In genomic region chr6:108946695-108947094, GRCh38 we compare ENCODE assay signal across 10 cellular contexts.
DNase-seq lines count a peak whose midpoint lies in the region; ATAC-seq and TF ChIP-seq lines count a peak whose summit lies in the region.
"Had no signal": no experiment of that assay in that cellular context is flagged by ENCODE, and none has a peak within 500 bp of the region (broad histone marks: within the 10 kb centered on the region; RNA-seq: fewer than 3 reads in every experiment).

No MANE protein-coding gene starts in this region.

- H3K9me3 ChIP-seq in vagina, result no peaks in the 10 kb centered on the region

- H3K27ac ChIP-seq in vagina, result peak overlapping the region; percentile 89
- H3K27ac ChIP-seq: KMS-11 had no signal

- TF ChIP-seq CTCF in fibroblast of mammary gland (conservative IDR thresholded peaks at IDR 0.05; ENCODE audit: control insufficient read depth, insufficient read depth, low read depth, low read length), result no peak
- no peak for TF ChIP-seq CTCF in nephron progenitor cell (IDR thresholded peaks at IDR 0.05)
- no peak for TF ChIP-seq CTCF in vagina (IDR thresholded peaks at IDR 0.05)

- CTCF ChIA-PET in activated CD4-positive, alpha-beta T cell treated with anti-CD3 and anti-CD28 coated beads for 36 hours (lab: Charles Lee), result interaction anchor here (1.1 to 1.2 kb wide), 2 partner anchors 145 to 152 kb away, joined by 3 to 4 read pairs; no protein-coding TSS in a partner anchor

- peaks cover 51% of the 10 kb centered on the region for H3K4me1 Mint-ChIP-seq in activated CD4-positive, alpha-beta T cell treated with anti-CD3 and anti-CD28 coated beads, Interleukin-2, amount 10 ng/mL, durations not matched to agents 24 days and 14 days
- H3K4me1 Mint-ChIP-seq in activated CD4-positive, alpha-beta T cell treated with anti-CD3 and anti-CD28 coated beads for 36 hours, result peaks cover 50% of the 10 kb centered on the region
- peaks cover 52% of the 10 kb centered on the region for H3K4me1 Mint-ChIP-seq in nephron progenitor cell

- peak overlapping the region; percentile 13 for H3K4me3 Mint-ChIP-seq in activated CD4-positive, alpha-beta T cell treated with anti-CD3 and anti-CD28 coated beads, Interleukin-2, amount 10 ng/mL, durations not matched to agents 24 days and 14 days
- H3K4me3 Mint-ChIP-seq in activated CD4-positive, alpha-beta T cell treated with anti-CD3 and anti-CD28 coated beads for 36 hours, result no peak overlapping the region
- peak overlapping the region; percentile 7 for H3K4me3 Mint-ChIP-seq in nephron progenitor cell

- no peak for TF ChIP-seq POLR2A in vagina (IDR thresholded peaks at IDR 0.05)

- H3K27me3 Mint-ChIP-seq in activated CD4-positive, alpha-beta T cell treated with anti-CD3 and anti-CD28 coated beads, Interleukin-2, amount 10 ng/mL, durations not matched to agents 24 days and 14 days, result no peaks in the 10 kb centered on the region
- no peaks in the 10 kb centered on the region for H3K27me3 Mint-ChIP-seq in activated CD4-positive, alpha-beta T cell treated with anti-CD3 and anti-CD28 coated beads for 36 hours
- H3K27me3 Mint-ChIP-seq in nephron progenitor cell (ENCODE audit: low read depth, poor library complexity), result peaks cover 7% of the 10 kb centered on the region

- H3K36me3 Mint-ChIP-seq in activated CD4-positive, alpha-beta T cell treated with anti-CD3 and anti-CD28 coated beads, Interleukin-2, amount 10 ng/mL, durations not matched to agents 24 days and 14 days (ENCODE audit: low read depth), result no peaks in the 10 kb centered on the region
- H3K36me3 Mint-ChIP-seq in activated CD4-positive, alpha-beta T cell treated with anti-CD3 and anti-CD28 coated beads for 36 hours (ENCODE audit: low read depth), result no peaks in the 10 kb centered on the region
- no peaks in the 10 kb centered on the region for H3K36me3 Mint-ChIP-seq in nephron progenitor cell (ENCODE audit: low read depth)

- H3K4me3 ChIP-seq in fibroblast of mammary gland (ENCODE audit: control insufficient read depth, low read depth, low read length) (no peak overlapping the region), vagina (no peak overlapping the region)

- H3K9me3 Mint-ChIP-seq in activated CD4-positive, alpha-beta T cell treated with anti-CD3 and anti-CD28 coated beads, Interleukin-2, amount 10 ng/mL, durations not matched to agents 24 days and 14 days, result no peaks in the 10 kb centered on the region
- H3K9me3 Mint-ChIP-seq in activated CD4-positive, alpha-beta T cell treated with anti-CD3 and anti-CD28 coated beads for 36 hours (ENCODE audit: low read depth), result no peaks in the 10 kb centered on the region
- no peaks in the 10 kb centered on the region for H3K9me3 Mint-ChIP-seq in nephron progenitor cell

- no peak for ATAC-seq in activated CD4-positive, alpha-beta T cell treated with anti-CD3 and anti-CD28 coated beads for 36 hours
- ATAC-seq in GM18502 (IDR thresholded peaks at IDR 0.05; ENCODE audit: poor library complexity, unreplicated experiment) (no peak), HG02852 (IDR thresholded peaks at IDR 0.05; ENCODE audit: unreplicated experiment) (no peak), HG03175 (IDR thresholded peaks at IDR 0.05; ENCODE audit: unreplicated experiment) (no peak)

- H3K36me3 ChIP-seq in vagina, result no peaks in the 10 kb centered on the region

- peak overlapping the region; percentile 68 for H3K27ac Mint-ChIP-seq in activated CD4-positive, alpha-beta T cell treated with anti-CD3 and anti-CD28 coated beads, Interleukin-2, amount 10 ng/mL, durations not matched to agents 24 days and 14 days
- H3K27ac Mint-ChIP-seq in activated CD4-positive, alpha-beta T cell treated with anti-CD3 and anti-CD28 coated beads for 36 hours, result no peak overlapping the region
- H3K27ac Mint-ChIP-seq in nephron progenitor cell, result peak overlapping the region; percentile 2

- H3K4me1 ChIP-seq in vagina, result peaks cover 83% of the 10 kb centered on the region

- intact Hi-C loops in activated CD4-positive, alpha-beta T cell treated with anti-CD3 and anti-CD28 coated beads, Interleukin-2, amount 10 ng/mL, durations not matched to agents 24 days and 14 days (cut with micrococcal nuclease), result no loop called here
- intact Hi-C loops in activated CD4-positive, alpha-beta T cell treated with anti-CD3 and anti-CD28 coated beads for 36 hours (cut with DNase I, micrococcal nuclease), result no loop called here
- intact Hi-C loops in vagina (cut with DNase I), result loop anchor here (10.0 kb wide), 1 partner anchor 58 kb away; no protein-coding TSS in a partner anchor

- POLR2A ChIA-PET in activated CD4-positive, alpha-beta T cell treated with anti-CD3 and anti-CD28 coated beads for 36 hours (lab: Charles Lee), result no interaction called here

- DNase-seq in activated CD4-positive, alpha-beta T cell treated with anti-CD3 and anti-CD28 coated beads, Interleukin-2, amount 10 ng/mL, durations not matched to agents 24 days and 14 days, result no peak
- DNase-seq in activated CD4-positive, alpha-beta T cell treated with anti-CD3 and anti-CD28 coated beads for 36 hours, result no peak
- DNase-seq in fibroblast of mammary gland (ENCODE audit: low read depth) (peak; percentile 50), nephron progenitor cell (no peak), vagina (ENCODE audit: extremely low spot score in 2 of 2) (no peak)
- DNase-seq: activated gamma-delta T cell had no signal

- no peaks in the 10 kb centered on the region for H3K27me3 ChIP-seq in vagina
